8 cellular contexts compared by ENCODE assay signal in the genomic region with DNA sequence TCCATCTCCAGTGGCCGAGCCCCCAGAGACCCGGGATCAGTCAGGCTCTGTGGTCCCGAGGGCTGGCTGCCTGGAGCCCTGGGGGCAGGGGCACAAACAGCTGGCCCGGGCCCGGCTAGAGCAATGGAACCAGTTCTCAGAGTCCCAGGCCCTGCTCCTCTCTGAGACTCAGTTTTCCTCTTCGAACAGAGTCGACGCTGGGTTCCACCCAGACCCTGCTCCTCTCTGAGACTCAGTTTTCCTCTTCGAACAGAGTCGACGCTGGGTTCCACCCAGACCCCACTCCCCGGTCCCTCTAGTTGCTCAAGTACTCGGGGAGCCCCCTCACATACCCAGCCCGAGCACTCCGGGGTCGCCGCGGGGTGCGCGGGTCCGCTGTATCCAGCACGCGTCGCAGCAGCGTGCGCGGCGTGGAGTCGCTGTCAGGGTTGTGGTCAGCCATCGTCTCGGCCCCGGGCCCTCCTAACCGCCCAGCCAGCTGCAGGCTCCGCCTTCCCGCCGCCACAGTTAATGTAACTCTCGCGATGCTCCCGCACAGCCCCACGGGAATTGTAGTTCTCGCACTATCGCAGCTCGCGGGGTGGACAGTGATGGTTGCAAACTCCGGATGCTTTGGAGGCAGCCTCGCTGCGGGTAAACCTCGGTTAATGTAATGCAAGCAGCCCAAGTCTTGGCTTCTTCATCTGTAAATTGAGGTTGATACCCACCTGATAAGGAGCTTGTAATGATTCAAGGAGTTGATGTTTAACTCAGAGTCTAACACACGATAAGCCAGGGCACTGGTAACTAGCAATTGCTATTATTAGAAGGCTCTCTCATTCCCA. TPM values are rescaled to one million over a fixed set of nuclear protein-coding genes. Genes with fewer than 3 reads are reported as not detected.
DNase-seq lines count a peak whose midpoint lies in the region; ATAC-seq, FAIRE-seq and TF ChIP-seq lines count a peak whose summit lies in the region.

No MANE protein-coding gene starts in this region.

- H3K23ac ChIP-seq in neuronal stem cell (ENCODE audit: low read depth, low read length, poor library complexity): peak overlapping the region; percentile 59

- H3K27me3 ChIP-seq in HAP-1 (ENCODE audit: low read depth): no peaks in the 10 kb centered on the region
- H3K27me3 ChIP-seq in MG63: no peaks in the 10 kb centered on the region
- no peaks in the 10 kb centered on the region for H3K27me3 ChIP-seq in foreskin keratinocyte
- no peaks in the 10 kb centered on the region for H3K27me3 ChIP-seq in neuronal stem cell (ENCODE audit: control insufficient read depth in 3 of 3, insufficient read depth in 3 of 3, low read depth in 1 of 3, low read length in 3 of 3)
- no peaks in the 10 kb centered on the region for H3K27me3 ChIP-seq in subcutaneous abdominal adipose tissue (ENCODE audit: control insufficient read depth in 5 of 5, insufficient read depth in 4 of 5, low read length in 5 of 5)

- peak overlapping the region; percentile 84 for H3K4me3 ChIP-seq in HAP-1
- peak overlapping the region; percentile 74 for H3K4me3 ChIP-seq in MG63
- H3K4me3 ChIP-seq in neuronal stem cell (ENCODE audit: low read length in 2 of 2): peak overlapping the region; percentile 88 to 93
- H3K4me3 ChIP-seq in subcutaneous abdominal adipose tissue (ENCODE audit: low read depth in 1 of 5, low read length in 5 of 5): peak overlapping the region; percentile 71 to 88 (median 80)

- peak overlapping the region; percentile 81 for H3K9ac ChIP-seq in neuronal stem cell (ENCODE audit: low read depth, low read length, poor library complexity)
- peak overlapping the region; percentile 78 to 93 (median 91) for H3K9ac ChIP-seq in subcutaneous abdominal adipose tissue (ENCODE audit: low read length in 5 of 5)

- peak; percentile 98 for TF ChIP-seq POLR2A in Raji (IDR thresholded peaks at IDR 0.05; ENCODE audit: insufficient read depth, low read depth, low read length)

- H2BK15ac ChIP-seq in neuronal stem cell (ENCODE audit: low read length): no peak overlapping the region

- H3K4me1 ChIP-seq in HAP-1 (peaks cover 8% of the 10 kb centered on the region; the same call in 1 of the 2 replicates), foreskin keratinocyte (no peaks in the 10 kb centered on the region), neuronal stem cell (ENCODE audit: control insufficient read depth in 2 of 2, insufficient read depth in 1 of 2, low read depth in 1 of 2, low read length in 2 of 2) (peaks cover 6 to 8% of the 10 kb centered on the region in 2 donors), subcutaneous abdominal adipose tissue (ENCODE audit: control insufficient read depth in 5 of 5, insufficient read depth in 5 of 5, low read length in 5 of 5) (peaks cover 4 to 22% (median 18%) of the 10 kb centered on the region in 5 donors)

- H3K79me1 ChIP-seq in neuronal stem cell (ENCODE audit: low read depth, low read length): peaks cover 3% of the 10 kb centered on the region

- no peak overlapping the region for H2AK5ac ChIP-seq in neuronal stem cell (ENCODE audit: low read depth, low read length)

- peaks cover 37% of the 10 kb centered on the region for H3K36me3 ChIP-seq in HAP-1 (replicated peaks)
- H3K36me3 ChIP-seq in MG63: peaks cover 8% of the 10 kb centered on the region
- H3K36me3 ChIP-seq in neuronal stem cell (replicated peaks in 1 of 2; ENCODE audit: control insufficient read depth in 2 of 2, insufficient read depth in 2 of 2, low read length in 2 of 2): peaks cover 29 to 39% of the 10 kb centered on the region in 2 donors
- H3K36me3 ChIP-seq in subcutaneous abdominal adipose tissue (ENCODE audit: control insufficient read depth in 5 of 5, insufficient read depth in 5 of 5, low read length in 5 of 5): peaks cover 0 to 37% (median 36%) of the 10 kb centered on the region in 5 donors

- FAIRE-seq in G401.6 (lab: Jason Lieb, UNC): peak; percentile 25

- H3K4ac ChIP-seq in neuronal stem cell (ENCODE audit: low read length): no peak overlapping the region

- H3K9me3 ChIP-seq in HAP-1 (no peaks in the 10 kb centered on the region), MG63 (no peaks in the 10 kb centered on the region), neuronal stem cell (replicated peaks in 1 of 2; ENCODE audit: control insufficient read depth in 2 of 2, insufficient read depth in 1 of 2, low read depth in 1 of 2, low read length in 2 of 2) (no peaks in the 10 kb centered on the region), subcutaneous abdominal adipose tissue (ENCODE audit: control insufficient read depth in 5 of 5, low read length in 5 of 5) (no peaks in the 10 kb centered on the region)

- H3K27ac ChIP-seq in foreskin keratinocyte: peak overlapping the region; percentile 64
- no peak overlapping the region for H3K27ac ChIP-seq in neuronal stem cell (replicated peaks; ENCODE audit: low read length)
- peak overlapping the region; percentile 70 for H3K27ac ChIP-seq in subcutaneous abdominal adipose tissue (ENCODE audit: low read depth, low read length)

- no peak overlapping the region for H2BK5ac ChIP-seq in neuronal stem cell (ENCODE audit: low read length)

- TF ChIP-seq CTCF in foreskin keratinocyte (conservative IDR thresholded peaks at IDR 0.05): no peak

- H3K4me2 ChIP-seq in neuronal stem cell (ENCODE audit: insufficient read depth, low read length, poor library complexity, severe bottlenecking): peak overlapping the region; percentile 94

- H3K18ac ChIP-seq in neuronal stem cell (ENCODE audit: low read length): peak overlapping the region; percentile 54

- H4K8ac ChIP-seq in neuronal stem cell (ENCODE audit: low read depth, low read length): no peak overlapping the region

- no peak overlapping the region for H4K91ac ChIP-seq in neuronal stem cell (ENCODE audit: low read depth, low read length, poor library complexity)

- ATAC-seq in foreskin keratinocyte: peak; percentile 90

- H3K14ac ChIP-seq in neuronal stem cell (ENCODE audit: low read length): no peak overlapping the region

- in situ Hi-C loops in HAP-1 (cut with MboI; ENCODE audit: low sequenced_read_pairs): no loop called here

- no peak overlapping the region for H2BK12ac ChIP-seq in neuronal stem cell (ENCODE audit: low read length)

- DNase-seq in HAP-1 (ENCODE audit: low spot score in 2 of 2): peak; percentile 91 to 97
- DNase-seq in MG63: peak; percentile 84
- DNase-seq in activated gamma-delta T cell treated with Interleukin-2 at 50 U/mL for 16 hours: peak; percentile 93
- peak; percentile 37 to 67 for DNase-seq in foreskin keratinocyte
- DNase-seq in neuronal stem cell (ENCODE audit: low spot score): peak; percentile 90

- no CpG with 5 or more reads among the region's 49 CpGs for WGBS in neuronal stem cell (ENCODE audit: extremely low coverage in 2 of 2, insufficient read length in 2 of 2, insufficient replicate concordance in 1 of 2), 2 donors

- peak overlapping the region; percentile 82 for H2AFZ ChIP-seq in neuronal stem cell (ENCODE audit: low read length)

- H2BK120ac ChIP-seq in neuronal stem cell (ENCODE audit: low read depth, low read length): no peak overlapping the region

RNA-seq across cellular contexts. Expression of gene THAP11, which starts 8.5 kb away (rescaled TPM):
- total RNA-seq in MG63 (2014; rRNA removed; shearing (Covaris generic); ENCODE audit: low replicate concordance): 37.2 and 42.9 TPM in 2 replicates
- total RNA-seq in foreskin keratinocyte: 23.6 and 28.1 TPM in 2 replicates
- 25.9 and 32.1 TPM in 2 replicates for polyA plus RNA-seq in foreskin keratinocyte
- polyA plus RNA-seq in neuronal stem cell (2013, experiment 1 of 2): 27.9 TPM
- polyA plus RNA-seq in neuronal stem cell (2013, experiment 2 of 2): 27.7 TPM

RNA-seq across cellular contexts. Expression of gene NUTF2, which starts 13.1 kb away (rescaled TPM):
- total RNA-seq in MG63 (2014; rRNA removed; shearing (Covaris generic); ENCODE audit: low replicate concordance): 55.9 and 178 TPM in 2 replicates
- 218 and 225 TPM in 2 replicates for total RNA-seq in foreskin keratinocyte
- 257 and 263 TPM in 2 replicates for polyA plus RNA-seq in foreskin keratinocyte
- 276 TPM for polyA plus RNA-seq in neuronal stem cell (2013, experiment 1 of 2)
- polyA plus RNA-seq in neuronal stem cell (2013, experiment 2 of 2): 280 TPM

RNA-seq across cellular contexts. Expression of gene CENPT, which starts 13.9 kb away (rescaled TPM):
- 20.4 and 27.4 TPM in 2 replicates for total RNA-seq in MG63 (2014; rRNA removed; shearing (Covaris generic); ENCODE audit: low replicate concordance)
- total RNA-seq in foreskin keratinocyte: 30.5 and 36.1 TPM in 2 replicates
- polyA plus RNA-seq in foreskin keratinocyte: 36.7 and 37.5 TPM in 2 replicates
- 34.0 TPM for polyA plus RNA-seq in neuronal stem cell (2013, experiment 1 of 2)
- 31.3 TPM for polyA plus RNA-seq in neuronal stem cell (2013, experiment 2 of 2)

RNA-seq across cellular contexts. Expression of gene TSNAXIP1, which starts 26.9 kb away (rescaled TPM):
- 1.4 TPM in 1 of 2 replicates, not detected in the other for total RNA-seq in MG63 (2014; rRNA removed; shearing (Covaris generic); ENCODE audit: low replicate concordance)
- 0.35 and 0.65 TPM in 2 replicates for total RNA-seq in foreskin keratinocyte
- polyA plus RNA-seq in foreskin keratinocyte: 0.29 and 0.49 TPM in 2 replicates
- polyA plus RNA-seq in neuronal stem cell (2013, experiment 1 of 2): 1.1 TPM
- 1.2 TPM for polyA plus RNA-seq in neuronal stem cell (2013, experiment 2 of 2)

RNA-seq across cellular contexts. Expression of gene RANBP10, which starts 27.3 kb away (rescaled TPM):
- total RNA-seq in MG63 (2014; rRNA removed; shearing (Covaris generic); ENCODE audit: low replicate concordance): 0.79 and 1.8 TPM in 2 replicates
- 8.6 and 8.9 TPM in 2 replicates for total RNA-seq in foreskin keratinocyte
- 4.9 and 5.3 TPM in 2 replicates for polyA plus RNA-seq in foreskin keratinocyte
- polyA plus RNA-seq in neuronal stem cell (2013, experiment 1 of 2): 8.8 TPM
- polyA plus RNA-seq in neuronal stem cell (2013, experiment 2 of 2): 8.8 TPM
